Comparison of ENCODE assay signal across 16 cellular contexts in the genomic region with DNA sequence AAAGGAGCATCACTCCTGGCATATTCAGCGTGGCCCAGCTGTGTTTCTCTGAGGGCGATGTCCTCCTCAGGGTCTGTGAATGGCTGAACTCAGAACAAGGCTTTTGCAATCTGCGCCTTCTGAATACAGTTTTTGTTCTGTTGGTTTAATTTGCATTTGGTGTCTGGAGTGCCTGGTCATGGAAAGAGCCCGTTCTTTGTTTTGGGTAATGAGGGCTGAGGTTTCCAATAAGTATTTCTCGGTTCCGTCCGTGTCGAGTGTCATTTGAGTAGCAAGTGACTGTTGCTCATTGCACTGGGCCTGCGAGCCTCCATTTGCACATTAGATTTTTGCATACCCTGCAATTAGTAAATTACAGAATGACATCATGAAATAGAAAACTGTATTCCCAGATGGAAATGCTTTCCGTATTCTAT. TPM values are rescaled to one million over a fixed set of nuclear protein-coding genes. Genes with fewer than 3 reads are reported as not detected.
DNase-seq lines count a peak whose midpoint lies in the region; TF ChIP-seq lines count a peak whose summit lies in the region.
"Had no signal": no experiment of that assay in that cellular context is flagged by ENCODE, and none has a peak within 500 bp of the region (broad histone marks: within the 10 kb centered on the region; RNA-seq: fewer than 3 reads in every experiment).

No MANE protein-coding gene starts in this region.

- H3K79me2 ChIP-seq in KMS-11 (ENCODE audit: insufficient read depth, low read depth): no peaks in the 10 kb centered on the region

- H3K36me3 Mint-ChIP-seq in MCF 10A (ENCODE audit: insufficient read depth, unreplicated experiment): no peaks in the 10 kb centered on the region
- no peaks in the 10 kb centered on the region for H3K36me3 Mint-ChIP-seq in activated CD4-positive, alpha-beta T cell treated with anti-CD3 and anti-CD28 coated beads, Interleukin-2, amount 10 ng/mL, durations not matched to agents 7 days and 5 days (ENCODE audit: low read depth)
- H3K36me3 Mint-ChIP-seq: activated naive CD4-positive, alpha-beta T cell treated with anti-CD3 and anti-CD28 coated beads, Interleukin-2, amount 50 U/mL, for 24 hours; T-cell had no signal

- intact Hi-C loops in breast epithelium (cut with DNase I; ENCODE audit: low total_unique reads): no loop called here
- intact Hi-C loops in MCF 10A (cut with micrococcal nuclease): no loop called here
- intact Hi-C loops in head of caudate nucleus (cut with DNase I): no loop called here

- TF ChIP-seq POLR2A in breast epithelium (IDR thresholded peaks at IDR 0.05): no peak

- no peak overlapping the region for H3K27ac Mint-ChIP-seq in MCF 10A (ENCODE audit: low read depth, unreplicated experiment)
- no peak overlapping the region for H3K27ac Mint-ChIP-seq in activated CD4-positive, alpha-beta T cell treated with anti-CD3 and anti-CD28 coated beads, Interleukin-2, amount 10 ng/mL, durations not matched to agents 7 days and 5 days
- H3K27ac Mint-ChIP-seq: activated CD8-positive, alpha-beta T cell treated with anti-CD3 and anti-CD28 coated beads for 36 hours; activated naive CD4-positive, alpha-beta T cell treated with anti-CD3 and anti-CD28 coated beads, Interleukin-2, amount 50 U/mL, for 24 hours; T-cell had no signal

- H3K9me3 ChIP-seq in breast epithelium: no peaks in the 10 kb centered on the region
- H3K9me3 ChIP-seq: colonic mucosa, neutrophil had no signal

- no peaks in the 10 kb centered on the region for H3K27me3 Mint-ChIP-seq in MCF 10A (ENCODE audit: insufficient read depth, unreplicated experiment)
- peaks cover 10% of the 10 kb centered on the region for H3K27me3 Mint-ChIP-seq in activated CD4-positive, alpha-beta T cell treated with anti-CD3 and anti-CD28 coated beads, Interleukin-2, amount 10 ng/mL, durations not matched to agents 7 days and 5 days
- H3K27me3 Mint-ChIP-seq: activated naive CD4-positive, alpha-beta T cell treated with anti-CD3 and anti-CD28 coated beads, Interleukin-2, amount 50 U/mL, for 24 hours had no signal

- CTCF ChIA-PET in MCF 10A (lab: Yijun Ruan, JAX): no interaction called here
- CTCF ChIA-PET in activated CD4-positive, alpha-beta T cell treated with anti-CD3 and anti-CD28 coated beads, Interleukin-2, amount 10 ng/mL, durations not matched to agents 7 days and 5 days (lab: Charles Lee): no interaction called here

- H3K4me3 ChIP-seq in breast epithelium (no peak overlapping the region), KMS-11 (IDR thresholded peaks at IDR 0.05; ENCODE audit: insufficient read depth, low read depth, low read length) (no peak overlapping the region)
- H3K4me3 ChIP-seq: colonic mucosa had no signal

- H3K27me3 ChIP-seq in breast epithelium (no peaks in the 10 kb centered on the region), KMS-11 (ENCODE audit: insufficient read depth, low read depth) (no peaks in the 10 kb centered on the region)
- H3K27me3 ChIP-seq: colonic mucosa had no signal

- no TSS peak for BruUV-seq in MCF 10A (replicated peaks; lab: Mats Ljungman, UMichigan)

- peak overlapping the region; percentile 49; the same call in 1 of the 2 replicates for H3K4me2 ChIP-seq in KMS-11

- H3K4me3 Mint-ChIP-seq in MCF 10A (ENCODE audit: unreplicated experiment): no peak overlapping the region
- no peak overlapping the region for H3K4me3 Mint-ChIP-seq in activated CD4-positive, alpha-beta T cell treated with anti-CD3 and anti-CD28 coated beads, Interleukin-2, amount 10 ng/mL, durations not matched to agents 7 days and 5 days
- H3K4me3 Mint-ChIP-seq: activated CD8-positive, alpha-beta T cell treated with anti-CD3 and anti-CD28 coated beads for 36 hours; activated naive CD4-positive, alpha-beta T cell treated with anti-CD3 and anti-CD28 coated beads, Interleukin-2, amount 50 U/mL, for 24 hours; T-cell had no signal

- no peak for TF ChIP-seq CTCF in breast epithelium (IDR thresholded peaks at IDR 0.05)
- no peak for TF ChIP-seq CTCF in MCF 10A (IDR thresholded peaks at IDR 0.05; ENCODE audit: unreplicated experiment)
- TF ChIP-seq CTCF in KMS-11 (conservative IDR thresholded peaks at IDR 0.05; ENCODE audit: low read depth, low read length): no peak

- H3K36me3 ChIP-seq in breast epithelium: no peaks in the 10 kb centered on the region
- no peaks in the 10 kb centered on the region for H3K36me3 ChIP-seq in KMS-11 (ENCODE audit: insufficient read depth)
- H3K36me3 ChIP-seq: colonic mucosa, neutrophil had no signal

- H4K20me1 ChIP-seq in KMS-11 (ENCODE audit: insufficient read depth): no peaks in the 10 kb centered on the region

- H3K9me3 Mint-ChIP-seq in MCF 10A (ENCODE audit: unreplicated experiment): no peaks in the 10 kb centered on the region
- no peaks in the 10 kb centered on the region for H3K9me3 Mint-ChIP-seq in activated CD4-positive, alpha-beta T cell treated with anti-CD3 and anti-CD28 coated beads, Interleukin-2, amount 10 ng/mL, durations not matched to agents 7 days and 5 days
- H3K9me3 Mint-ChIP-seq: activated CD8-positive, alpha-beta T cell treated with anti-CD3 and anti-CD28 coated beads for 36 hours; activated naive CD4-positive, alpha-beta T cell treated with anti-CD3 and anti-CD28 coated beads, Interleukin-2, amount 50 U/mL, for 24 hours; T-cell had no signal

- no peak overlapping the region; the same call in 1 of the 2 replicates for H3K9ac ChIP-seq in KMS-11

- no peaks in the 10 kb centered on the region for H3K4me1 Mint-ChIP-seq in MCF 10A (ENCODE audit: insufficient read depth, unreplicated experiment)
- H3K4me1 Mint-ChIP-seq in activated CD4-positive, alpha-beta T cell treated with anti-CD3 and anti-CD28 coated beads, Interleukin-2, amount 10 ng/mL, durations not matched to agents 7 days and 5 days: peaks cover 2% of the 10 kb centered on the region

- H3K4me1 ChIP-seq in breast epithelium: no peaks in the 10 kb centered on the region
- H3K4me1 ChIP-seq in KMS-11 (ENCODE audit: low read depth, poor library complexity, severe bottlenecking): peaks cover 73% of the 10 kb centered on the region

- peak overlapping the region; percentile 48 to 75 for H3K27ac ChIP-seq in breast epithelium
- peak overlapping the region; percentile 79 for H3K27ac ChIP-seq in KMS-11
- H3K27ac ChIP-seq: neutrophil had no signal

- POLR2A ChIA-PET in MCF 10A (lab: Yijun Ruan, JAX): interaction anchor here (0.7 to 1.8 kb wide), 2 partner anchors 10 to 80 kb away, joined by 3 read pairs; no protein-coding TSS in a partner anchor
- POLR2A ChIA-PET in activated CD4-positive, alpha-beta T cell treated with anti-CD3 and anti-CD28 coated beads, Interleukin-2, amount 10 ng/mL, durations not matched to agents 7 days and 5 days (lab: Charles Lee): no interaction called here

- H2AFZ ChIP-seq in KMS-11 (ENCODE audit: low read depth): no peak overlapping the region

- peak in 1 of 2 donors; percentile 40 for DNase-seq in breast epithelium (ENCODE audit: low spot score in 2 of 2)
- DNase-seq in MCF 10A (ENCODE audit: unreplicated experiment): no peak
- peak in 41 of 42 donors; percentile 21 to 89 (median 73) for DNase-seq in head of caudate nucleus
- no peak for DNase-seq in activated CD4-positive, alpha-beta T cell treated with anti-CD3 and anti-CD28 coated beads, Interleukin-2, amount 10 ng/mL, durations not matched to agents 7 days and 5 days
- DNase-seq in DMS79 treated with DMSO at 0.1 percent for 48 hours (lab: John Stamatoyannopoulos, UW): no peak
- DNase-seq in H4 (ENCODE audit: low spot score): no peak
- DNase-seq in SKM-1 (lab: John Stamatoyannopoulos, UW; ENCODE audit: unreplicated experiment): no peak
- DNase-seq: activated CD8-positive, alpha-beta T cell treated with anti-CD3 and anti-CD28 coated beads for 36 hours; colonic mucosa; left colon; NCI-H187; stimulated activated CD4-positive, alpha-beta T cell treated with anti-CD3 and anti-CD28 coated beads, Interleukin-15, amount 100 ng/mL, for 24 hours; T-cell had no signal

RNA-seq across cellular contexts. Expression of gene NEDD4L, which starts 57.3 kb away (rescaled TPM):
- total RNA-seq in breast epithelium (100 to 1,000 TPM in 2 of 3 donors, 10 to 100 TPM in 1; 26.2 to 162 (median 106) TPM), MCF 10A (2022) (75.1 and 108 TPM in 2 replicates)
- 1 to 10 TPM; 5.6 to 8.1 TPM for total RNA-seq in activated CD4-positive, alpha-beta T cell treated with anti-CD3 and anti-CD28 coated beads, Interleukin-2, amount 10 ng/mL, durations not matched to agents 7 days and 5 days
- 17.1 and 20.4 TPM in 2 replicates for total RNA-seq in H4 (2014; rRNA removed; shearing (Covaris generic))

Comparison
In these comparisons a context has a peak if more than half of its experiments do, and no peak if none do; other contexts are left out.
1. DNase-seq: peak in head of caudate nucleus (41 of 42); none in MCF 10A (single experiment), activated CD4-positive, alpha-beta T cell treated with anti-CD3 and anti-CD28 coated beads, Interleukin-2, amount 10 ng/mL, durations not matched to agents 7 days and 5 days (single experiment), DMS79 treated with DMSO at 0.1 percent for 48 hours (single experiment), H4 (single experiment) and SKM-1 (single experiment).